Comparison of ENCODE assay signal across 1 cellular context in genomic region chrX:103556941-103557340, GRCh38.
TF ChIP-seq lines count a peak whose summit lies in the region.

No MANE protein-coding gene starts in this region.

TF ChIP-seq in A549, 52 proteins besides CTCF, POLR2A, EP300 and RAD21:
- TF ChIP-seq ATOH8 (CRISPR knock-in tag; IDR thresholded peaks at IDR 0.05; ENCODE audit: low read depth): no peak
- TF ChIP-seq CBX2 (IDR thresholded peaks at IDR 0.05; ENCODE audit: borderline replicate concordance, low read depth): no peak
- no peak for TF ChIP-seq RARB (CRISPR knock-in tag; IDR thresholded peaks at IDR 0.05)
- no peak for TF ChIP-seq MAZ (IDR thresholded peaks at IDR 0.05; ENCODE audit: borderline replicate concordance, low read depth, low read length)
- TF ChIP-seq MAFK (IDR thresholded peaks at IDR 0.05; ENCODE audit: partially characterized antibody): no peak
- TF ChIP-seq JUN (IDR thresholded peaks at IDR 0.05): no peak
- TF ChIP-seq MYC (IDR thresholded peaks at IDR 0.05; ENCODE audit: borderline replicate concordance, low read length): no peak
- no peak for TF ChIP-seq PHF8 (IDR thresholded peaks at IDR 0.05; ENCODE audit: borderline replicate concordance, low read depth)
- no peak for TF ChIP-seq FOXS1 (CRISPR knock-in tag; IDR thresholded peaks at IDR 0.05)
- no peak for TF ChIP-seq EHF (CRISPR knock-in tag; IDR thresholded peaks at IDR 0.05)
- TF ChIP-seq CBX8 (IDR thresholded peaks at IDR 0.05): no peak
- no peak for TF ChIP-seq SREBF2 (IDR thresholded peaks at IDR 0.05)
- no peak for TF ChIP-seq E2F6 (IDR thresholded peaks at IDR 0.05; ENCODE audit: borderline replicate concordance, low read depth)
- TF ChIP-seq BHLHE40 (IDR thresholded peaks at IDR 0.05; ENCODE audit: low read depth, low read length): no peak
- TF ChIP-seq RCOR1 (IDR thresholded peaks at IDR 0.05; ENCODE audit: low read depth, low read length): no peak
- TF ChIP-seq HMGXB4 (CRISPR knock-in tag; IDR thresholded peaks at IDR 0.05; ENCODE audit: borderline replicate concordance): no peak
